23 cellular contexts compared by ENCODE assay signal in the genomic region with DNA sequence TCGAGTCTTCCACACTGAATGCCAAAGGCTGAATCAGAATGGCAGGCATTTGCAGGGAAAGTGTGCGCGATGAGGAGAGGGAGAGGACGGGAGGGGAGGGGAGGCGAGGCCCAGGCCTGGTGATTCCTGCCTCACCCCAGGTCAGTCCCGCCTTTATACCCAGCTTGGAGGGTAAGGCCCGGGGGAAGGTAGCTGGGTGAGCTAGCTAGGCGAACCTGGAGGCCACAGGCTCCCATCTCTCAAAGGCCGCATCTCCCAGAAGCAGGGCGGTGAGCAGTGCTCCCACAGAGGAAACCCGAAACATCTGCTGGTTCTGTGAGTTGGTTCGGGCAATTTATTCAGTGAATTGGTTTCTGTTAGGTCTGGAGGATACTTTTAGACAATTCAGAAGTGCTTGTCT. TPM values are rescaled to one million over a fixed set of nuclear protein-coding genes. Genes with fewer than 3 reads are reported as not detected.
A peak's percentile ranks its signal among the peaks of the same experiment; 100 is the strongest.
DNase-seq lines count a peak whose midpoint lies in the region; ATAC-seq, FAIRE-seq and TF ChIP-seq lines count a peak whose summit lies in the region.
"Had no signal": no experiment of that assay in that cellular context is flagged by ENCODE, and none has a peak within 500 bp of the region (broad histone marks: within the 10 kb centered on the region; RNA-seq: fewer than 3 reads in every experiment).

No MANE protein-coding gene starts in this region.

- BruUV-seq in HepG2 (replicated peaks; lab: Mats Ljungman, UMichigan): no TSS peak

- POLR2A ChIA-PET in HepG2 (lab: Yijun Ruan, JAX): no interaction called here

- TF ChIP-seq POLR2A in HepG2 (IDR thresholded peaks at IDR 0.05; ENCODE audit: insufficient read depth in 1 of 2, low read depth in 2 of 2, low read length in 2 of 2): no peak
- no peak for TF ChIP-seq POLR2A in right lobe of liver (IDR thresholded peaks at IDR 0.05)
- TF ChIP-seq POLR2A in gastrocnemius medialis (IDR thresholded peaks at IDR 0.05): no peak

- H3K36me3 ChIP-seq in HepG2 (replicated peaks in 1 of 2; ENCODE audit: control insufficient read depth in 1 of 2, insufficient read depth in 2 of 2, low read length in 2 of 2): no peaks in the 10 kb centered on the region
- no peaks in the 10 kb centered on the region for H3K36me3 ChIP-seq in right lobe of liver
- no peaks in the 10 kb centered on the region for H3K36me3 ChIP-seq in gastrocnemius medialis

- no peak overlapping the region for H3K4me2 ChIP-seq in HepG2 (ENCODE audit: low read depth, low read length)
- H3K4me2 ChIP-seq: A549 had no signal

- CTCF ChIA-PET in HepG2 (lab: Yijun Ruan, JAX; ENCODE audit: low intra/inter-chr PET ratio, low total read pairs): no interaction called here

- in situ Hi-C loops in HepG2 (cut with HindIII; ENCODE audit: extremely low pct_ligation_motif_present, low pct_unique_long_range_greater_than_20kb): no loop called here
- in situ Hi-C loops in gastrocnemius medialis (cut with MboI; ENCODE audit: low sequenced_read_pairs in 4 of 4): no loop called here

- H3K9me3 ChIP-seq in HepG2 (ENCODE audit: low read length) (no peaks in the 10 kb centered on the region), right lobe of liver (no peaks in the 10 kb centered on the region), gastrocnemius medialis (no peaks in the 10 kb centered on the region)
- H3K9me3 ChIP-seq: A549, Caco-2 had no signal

- H3K4me1 ChIP-seq in HepG2 (ENCODE audit: insufficient read depth, low read length): peaks cover 33% of the 10 kb centered on the region
- no peaks in the 10 kb centered on the region for H3K4me1 ChIP-seq in right lobe of liver
- no peaks in the 10 kb centered on the region for H3K4me1 ChIP-seq in gastrocnemius medialis
- H3K4me1 ChIP-seq: A549 had no signal

- TF ChIP-seq EP300 in HepG2 (IDR thresholded peaks at IDR 0.05; ENCODE audit: low read depth in 2 of 2, low read length in 2 of 2) (no peak), HepG2 (CRISPR knock-in tag; IDR thresholded peaks at IDR 0.05; ENCODE audit: borderline replicate concordance) (no peak)

- H3K27me3 ChIP-seq in HepG2 (ENCODE audit: control insufficient read depth in 1 of 2, insufficient read depth in 2 of 2, low read length in 2 of 2): no peaks in the 10 kb centered on the region; a peak in 1 of 5 replicates
- H3K27me3 ChIP-seq in right lobe of liver: no peaks in the 10 kb centered on the region
- H3K27me3 ChIP-seq in gastrocnemius medialis: no peaks in the 10 kb centered on the region

- no peak for FAIRE-seq in HepG2 (lab: Jason Lieb, UNC)
- FAIRE-seq: A549, D721Med, G401.6, GM12891, H54 had no signal

- H3K27ac ChIP-seq in HepG2 (ENCODE audit: extremely low read length, insufficient read depth, low read length) (no peak overlapping the region), right lobe of liver (no peak overlapping the region), gastrocnemius medialis (no peak overlapping the region)
- H3K27ac ChIP-seq: 22Rv1, A549, C4-2B, HL-60 had no signal

- no peaks in the 10 kb centered on the region for H4K20me1 ChIP-seq in HepG2 (ENCODE audit: insufficient read depth, low read length)

- TF ChIP-seq CTCF in HepG2 (CRISPR knock-in tag; IDR thresholded peaks at IDR 0.05): no peak
- TF ChIP-seq CTCF in right lobe of liver (IDR thresholded peaks at IDR 0.05): no peak
- TF ChIP-seq CTCF in gastrocnemius medialis (IDR thresholded peaks at IDR 0.05 in 4 of 5, conservative IDR thresholded peaks at IDR 0.05 in 1 of 5): no peak

- H3K4me3 ChIP-seq in HepG2 (replicated peaks in 1 of 3; ENCODE audit: insufficient read depth in 1 of 3, low read depth in 2 of 3, low read length in 3 of 3) (no peak overlapping the region), right lobe of liver (no peak overlapping the region), gastrocnemius medialis (no peak overlapping the region)
- H3K4me3 ChIP-seq: A549 had no signal

- 58% methylated on average over 12 of the region's 12 CpGs for WGBS in HepG2 (ENCODE audit: low lambda C conversion rate)
- 80% methylated on average over 3 of the region's 12 CpGs for WGBS in right lobe of liver (ENCODE audit: insufficient coverage, low coverage, low lambda C conversion rate, missing lambda C conversion rate)

- DNase-seq in HepG2 (ENCODE audit: low spot score) (no peak), right lobe of liver (no peak), mesenteric fat pad (ENCODE audit: low spot score) (peak; percentile 80), posterior vena cava (ENCODE audit: low spot score) (peak; percentile 14), RKO (ENCODE audit: low spot score) (no peak), gastrocnemius medialis (no peak), SK-N-DZ (ENCODE audit: low spot score) (no peak)
- DNase-seq: AML-193; Caco-2; CD4-positive, alpha-beta T cell; HCEC 1CT; KBM-7 had no signal

- ATAC-seq in HepG2 (peak; percentile 17; the same call in 2 of the 3 replicates), right lobe of liver (no peak), gastrocnemius medialis (no peak)
- ATAC-seq: A549 had no signal

- no peak overlapping the region for H2AFZ ChIP-seq in HepG2 (ENCODE audit: low read length)

- no peaks in the 10 kb centered on the region for H3K79me2 ChIP-seq in HepG2 (ENCODE audit: insufficient read depth, low read length)

- H3K9ac ChIP-seq in HepG2 (ENCODE audit: insufficient read depth, low read depth, low read length): no peak overlapping the region

- no peak for TF ChIP-seq RAD21 in HepG2 (CRISPR knock-in tag; IDR thresholded peaks at IDR 0.05)

- intact Hi-C loops in HepG2 (cut with micrococcal nuclease; ENCODE audit: unreplicated experiment) (no loop called here), right lobe of liver (cut with DNase I) (no loop called here), posterior vena cava (cut with DNase I) (no loop called here), gastrocnemius medialis (cut with DNase I; ENCODE audit: low total_unique reads) (no loop called here)

RNA-seq across cellular contexts. Expression of gene CLDN24, which starts 44.2 kb away (rescaled TPM):
- total RNA-seq in HepG2 (2016; rRNA removed; fragmentation: Illumina TruSeq; extraction: Trizol) (not detected in 2 replicates), right lobe of liver (not detected), mesenteric fat pad (not detected), posterior vena cava (not detected), gastrocnemius medialis (not detected)
- total RNA-seq in HepG2 (2016; cell fraction: cytosol; rRNA removed; fragmentation: Illumina TruSeq; extraction: Trizol; ENCODE audit: low read depth): not detected in 2 replicates
- not detected in 2 replicates for total RNA-seq in HepG2 (2016; cell fraction: insoluble cytoplasmic fraction; rRNA removed; fragmentation: Illumina TruSeq; extraction: Trizol)
- not detected in 2 replicates for total RNA-seq in HepG2 (2016; cell fraction: membrane; rRNA removed; fragmentation: Illumina TruSeq; extraction: Trizol)
- not detected in 2 replicates for total RNA-seq in HepG2 (2016; cell fraction: nucleus; rRNA removed; fragmentation: Illumina TruSeq; extraction: Trizol)
- not detected in 2 replicates for polyA plus RNA-seq in HepG2 (2011; rRNA removed)
- polyA plus RNA-seq in HepG2 (2011; cell fraction: cytosol; rRNA removed): not detected in 2 replicates
- not detected in 2 replicates for polyA plus RNA-seq in HepG2 (2011; cell fraction: nucleus; rRNA removed)
- polyA plus RNA-seq in HepG2 (2012): not detected in 2 replicates
- not detected in 2 replicates for polyA plus RNA-seq in HepG2 (2016; cell fraction: cytosol; fragmentation: Illumina TruSeq; extraction: Trizol; ENCODE audit: low read depth)
- not detected in 2 replicates for polyA plus RNA-seq in HepG2 (2016; cell fraction: insoluble cytoplasmic fraction; fragmentation: Illumina TruSeq; extraction: Trizol; ENCODE audit: low read depth)
- polyA plus RNA-seq in HepG2 (2016; cell fraction: membrane; fragmentation: Illumina TruSeq; extraction: Trizol; ENCODE audit: low read depth): not detected in 2 replicates
- polyA plus RNA-seq in HepG2 (2016; cell fraction: nucleus; fragmentation: Illumina TruSeq; extraction: Trizol; ENCODE audit: insufficient read depth, low read depth): not detected in 2 replicates
- not detected in 2 replicates for polyA minus RNA-seq in HepG2 (2011; rRNA and poly(A)+ RNA removed; ENCODE audit: low replicate concordance)
- not detected in 2 replicates for polyA minus RNA-seq in HepG2 (2011; cell fraction: cytosol; rRNA and poly(A)+ RNA removed)
- polyA minus RNA-seq in HepG2 (2011; cell fraction: nucleus; rRNA and poly(A)+ RNA removed): not detected in 2 replicates
- polyA plus RNA-seq in SK-N-DZ (2014; cell fraction: cytosol; rRNA removed): not detected in 2 replicates
- polyA plus RNA-seq in SK-N-DZ (2014; cell fraction: nucleus; rRNA removed): not detected in 2 replicates
- total RNA-seq: Caco-2; CD4-positive, alpha-beta T cell; HT1080 had no signal
- polyA plus RNA-seq: A549, BJ, IgD-negative memory B cell had no signal

RNA-seq across cellular contexts. Expression of gene CLDN22, which starts 46.4 kb away (rescaled TPM):
- not detected in 2 replicates for total RNA-seq in HepG2 (2016; rRNA removed; fragmentation: Illumina TruSeq; extraction: Trizol)
- not detected in 2 replicates for total RNA-seq in HepG2 (2016; cell fraction: cytosol; rRNA removed; fragmentation: Illumina TruSeq; extraction: Trizol; ENCODE audit: low read depth)
- total RNA-seq in HepG2 (2016; cell fraction: insoluble cytoplasmic fraction; rRNA removed; fragmentation: Illumina TruSeq; extraction: Trizol): not detected in 2 replicates
- not detected in 2 replicates for total RNA-seq in HepG2 (2016; cell fraction: membrane; rRNA removed; fragmentation: Illumina TruSeq; extraction: Trizol)
- total RNA-seq in HepG2 (2016; cell fraction: nucleus; rRNA removed; fragmentation: Illumina TruSeq; extraction: Trizol): not detected in 2 replicates
- 0.07 TPM in 1 of 2 replicates, not detected in the other for polyA plus RNA-seq in HepG2 (2011; rRNA removed)
- polyA plus RNA-seq in HepG2 (2011; cell fraction: cytosol; rRNA removed): 0.03 TPM in 1 of 2 replicates, not detected in the other
- not detected in 2 replicates for polyA plus RNA-seq in HepG2 (2011; cell fraction: nucleus; rRNA removed)
- 0.90 and 1.0 TPM in 2 replicates for polyA plus RNA-seq in HepG2 (2012)
- polyA plus RNA-seq in HepG2 (2016; cell fraction: cytosol; fragmentation: Illumina TruSeq; extraction: Trizol; ENCODE audit: low read depth): not detected in 2 replicates
- not detected in 2 replicates for polyA plus RNA-seq in HepG2 (2016; cell fraction: insoluble cytoplasmic fraction; fragmentation: Illumina TruSeq; extraction: Trizol; ENCODE audit: low read depth)
- not detected in 2 replicates for polyA plus RNA-seq in HepG2 (2016; cell fraction: membrane; fragmentation: Illumina TruSeq; extraction: Trizol; ENCODE audit: low read depth)
- not detected in 2 replicates for polyA plus RNA-seq in HepG2 (2016; cell fraction: nucleus; fragmentation: Illumina TruSeq; extraction: Trizol; ENCODE audit: insufficient read depth, low read depth)
- not detected in 2 replicates for polyA minus RNA-seq in HepG2 (2011; rRNA and poly(A)+ RNA removed; ENCODE audit: low replicate concordance)
- not detected in 2 replicates for polyA minus RNA-seq in HepG2 (2011; cell fraction: cytosol; rRNA and poly(A)+ RNA removed)
- polyA minus RNA-seq in HepG2 (2011; cell fraction: nucleus; rRNA and poly(A)+ RNA removed): 0.13 TPM in 1 of 2 replicates, not detected in the other
- total RNA-seq in right lobe of liver: not detected
- not detected for total RNA-seq in mesenteric fat pad
- total RNA-seq in posterior vena cava: not detected
- not detected for total RNA-seq in gastrocnemius medialis
- 0.22 TPM in 1 of 2 replicates, not detected in the other for polyA plus RNA-seq in SK-N-DZ (2014; cell fraction: cytosol; rRNA removed)
- polyA plus RNA-seq in SK-N-DZ (2014; cell fraction: nucleus; rRNA removed): not detected in 2 replicates
- total RNA-seq: Caco-2; CD4-positive, alpha-beta T cell; HT1080 had no signal
- polyA plus RNA-seq: A549, IgD-negative memory B cell had no signal

Comparison
In these comparisons a context has a peak if more than half of its experiments do, and no peak if none do; other contexts are left out.
1. DNase-seq: peak in mesenteric fat pad (single experiment) and posterior vena cava (single experiment); none in HepG2 (single experiment), right lobe of liver (0 of 3), RKO (single experiment), gastrocnemius medialis (0 of 2) and SK-N-DZ (single experiment).